14 cellular contexts compared by ENCODE assay signal in the genomic region with DNA sequence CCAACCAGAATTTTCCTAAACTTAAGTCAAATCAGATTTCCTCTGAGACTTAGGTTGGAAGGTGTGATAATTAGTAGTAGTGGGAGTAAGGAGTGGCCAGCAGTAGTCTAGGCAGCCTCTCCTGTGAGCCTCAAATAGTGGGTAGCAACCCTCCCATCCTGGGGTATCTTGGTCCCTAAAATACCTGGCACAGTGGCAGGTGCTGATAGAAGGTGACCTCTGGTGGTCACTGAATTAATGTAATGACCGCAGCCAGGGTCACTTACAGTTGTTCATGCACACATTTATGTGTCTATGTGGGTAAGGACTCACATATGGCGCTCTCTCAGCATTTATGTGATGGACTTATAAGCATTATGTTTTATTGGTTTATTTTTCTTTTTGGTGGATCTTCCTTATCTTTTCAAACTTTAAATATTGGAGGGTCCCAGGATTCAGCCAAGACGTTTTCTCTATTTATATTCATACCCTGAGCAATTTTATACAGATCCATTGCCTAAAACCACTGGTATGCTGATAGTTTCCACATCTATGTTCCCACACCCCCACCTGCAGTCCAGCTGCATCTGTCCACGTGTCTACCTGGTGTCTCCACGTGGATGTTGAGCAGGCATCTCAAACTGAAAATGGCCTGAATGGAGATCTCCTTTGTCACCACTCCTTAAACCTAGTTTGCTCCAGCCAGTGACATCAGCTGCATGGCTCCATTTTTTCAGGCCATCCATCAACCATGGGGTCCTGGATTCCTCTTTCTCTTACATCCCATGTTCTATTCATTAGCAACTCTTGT. TPM values are rescaled to one million over a fixed set of nuclear protein-coding genes. Genes with fewer than 3 reads are reported as not detected.
DNase-seq lines count a peak whose midpoint lies in the region; ATAC-seq and TF ChIP-seq lines count a peak whose summit lies in the region.
"Had no signal": no experiment of that assay in that cellular context is flagged by ENCODE, and none has a peak within 500 bp of the region (broad histone marks: within the 10 kb centered on the region; RNA-seq: fewer than 3 reads in every experiment).

No MANE protein-coding gene starts in this region.

- H3K4me3 ChIP-seq in left ventricle myocardium inferior (no peak overlapping the region), skeletal muscle tissue (ENCODE audit: low read length in 3 of 3) (no peak overlapping the region)
- no peak overlapping the region for H3K4me3 ChIP-seq in effector memory CD4-positive, alpha-beta T cell (ENCODE audit: insufficient read depth, low read depth, low read length, poor library complexity, severe bottlenecking)
- H3K4me3 ChIP-seq: GM12878 had no signal

- no peaks in the 10 kb centered on the region for H3K36me3 Mint-ChIP-seq in chondrocyte (ENCODE audit: low read depth)

- H3K36me3 ChIP-seq in left ventricle myocardium inferior (no peaks in the 10 kb centered on the region), skeletal muscle tissue (ENCODE audit: control insufficient read depth in 3 of 3, insufficient read depth in 3 of 3, low read length in 3 of 3) (no peaks in the 10 kb centered on the region)
- H3K36me3 ChIP-seq in effector memory CD4-positive, alpha-beta T cell (ENCODE audit: control insufficient read depth, insufficient read depth, low read length): no peaks in the 10 kb centered on the region

- no peak overlapping the region for H3K9ac ChIP-seq in skeletal muscle tissue (ENCODE audit: low read depth in 1 of 3, low read length in 3 of 3)

- H3K27ac ChIP-seq in left ventricle myocardium inferior (replicated peaks) (peak overlapping the region; percentile 55), skeletal muscle tissue (ENCODE audit: low read depth, low read length) (peak overlapping the region; percentile 36)
- H3K27ac ChIP-seq in effector memory CD4-positive, alpha-beta T cell (ENCODE audit: insufficient read depth, low read length, poor library complexity, severe bottlenecking): no peak overlapping the region

- no peaks in the 10 kb centered on the region for H3K9me3 Mint-ChIP-seq in chondrocyte (ENCODE audit: low read depth)

- intact Hi-C loops in left ventricle myocardium inferior (cut with micrococcal nuclease) (no loop called here), Right ventricle myocardium inferior (cut with DNase I) (no loop called here)

- no peak overlapping the region for H3K27ac Mint-ChIP-seq in chondrocyte (ENCODE audit: unreplicated experiment)

- peaks cover 57% of the 10 kb centered on the region for H3K27me3 ChIP-seq in left ventricle myocardium inferior (ENCODE audit: low read depth)
- H3K27me3 ChIP-seq in skeletal muscle tissue (ENCODE audit: control insufficient read depth in 3 of 3, insufficient read depth in 3 of 3, low read length in 3 of 3): peaks cover 0 to 6% (median 0%) of the 10 kb centered on the region in 3 donors
- H3K27me3 ChIP-seq in effector memory CD4-positive, alpha-beta T cell (replicated peaks; ENCODE audit: control insufficient read depth, insufficient read depth, low read length, poor library complexity, severe bottlenecking): no peaks in the 10 kb centered on the region

- H3K4me1 ChIP-seq in left ventricle myocardium inferior (peaks cover 7% of the 10 kb centered on the region), skeletal muscle tissue (ENCODE audit: control insufficient read depth in 3 of 3, insufficient read depth in 3 of 3, low read length in 3 of 3) (peaks cover 2 to 8% (median 4%) of the 10 kb centered on the region in 3 donors)
- no peaks in the 10 kb centered on the region for H3K4me1 ChIP-seq in effector memory CD4-positive, alpha-beta T cell (ENCODE audit: control insufficient read depth, insufficient read depth, low read length, poor library complexity, severe bottlenecking)
- H3K4me1 ChIP-seq: Caco-2 had no signal

- no peak for DNase-seq in left ventricle myocardium inferior
- DNase-seq in Right ventricle myocardium inferior (ENCODE audit: missing footprints): no peak
- no peak for DNase-seq in chondrocyte (ENCODE audit: low spot score)
- no peak for DNase-seq in effector memory CD4-positive, alpha-beta T cell
- no peak for DNase-seq in medulla oblongata (ENCODE audit: extremely low spot score)
- DNase-seq: Caco-2, MV-4-11, NCI-H1436, NCI-H2081, NCI-H524 treated with DMSO at 0.1 percent for 48 hours had no signal

- H3K4me3 Mint-ChIP-seq in chondrocyte (ENCODE audit: unreplicated experiment): no peak overlapping the region

- no peaks in the 10 kb centered on the region for H3K4me1 Mint-ChIP-seq in chondrocyte (ENCODE audit: low read depth)

- H3K9me3 ChIP-seq in left ventricle myocardium inferior (replicated peaks): no peaks in the 10 kb centered on the region
- no peaks in the 10 kb centered on the region for H3K9me3 ChIP-seq in skeletal muscle tissue (ENCODE audit: control insufficient read depth in 3 of 3, low read length in 3 of 3)
- no peaks in the 10 kb centered on the region for H3K9me3 ChIP-seq in effector memory CD4-positive, alpha-beta T cell (ENCODE audit: control insufficient read depth, low read length)
- H3K9me3 ChIP-seq: Caco-2 had no signal

- TF ChIP-seq CTCF in left ventricle myocardium inferior (IDR thresholded peaks at IDR 0.05; ENCODE audit: borderline replicate concordance) (no peak), chondrocyte (IDR thresholded peaks at IDR 0.05) (peak; percentile 20)

- H3K27me3 Mint-ChIP-seq in chondrocyte (ENCODE audit: low read depth): peaks cover 21% of the 10 kb centered on the region

- ATAC-seq in Right ventricle myocardium inferior (no peak), HG03025 (IDR thresholded peaks at IDR 0.05; ENCODE audit: low FRiP score, unreplicated experiment) (no peak), HG03378 (IDR thresholded peaks at IDR 0.05; ENCODE audit: unreplicated experiment) (no peak)
- ATAC-seq: GM12878 had no signal

RNA-seq across cellular contexts. Expression of gene BMPER, which starts 18.3 kb away (rescaled TPM):
- 2.9 TPM for total RNA-seq in left ventricle myocardium inferior
- total RNA-seq in Right ventricle myocardium inferior: 2.5 TPM
- total RNA-seq in chondrocyte: 0.30 to 0.63 TPM (median 0.62 TPM) in 3 replicates
- total RNA-seq in skeletal muscle tissue: 9.4 TPM
- total RNA-seq: Caco-2, GM12878 had no signal
